Comparison of ENCODE assay signal across 1 cellular context in the genomic region with DNA sequence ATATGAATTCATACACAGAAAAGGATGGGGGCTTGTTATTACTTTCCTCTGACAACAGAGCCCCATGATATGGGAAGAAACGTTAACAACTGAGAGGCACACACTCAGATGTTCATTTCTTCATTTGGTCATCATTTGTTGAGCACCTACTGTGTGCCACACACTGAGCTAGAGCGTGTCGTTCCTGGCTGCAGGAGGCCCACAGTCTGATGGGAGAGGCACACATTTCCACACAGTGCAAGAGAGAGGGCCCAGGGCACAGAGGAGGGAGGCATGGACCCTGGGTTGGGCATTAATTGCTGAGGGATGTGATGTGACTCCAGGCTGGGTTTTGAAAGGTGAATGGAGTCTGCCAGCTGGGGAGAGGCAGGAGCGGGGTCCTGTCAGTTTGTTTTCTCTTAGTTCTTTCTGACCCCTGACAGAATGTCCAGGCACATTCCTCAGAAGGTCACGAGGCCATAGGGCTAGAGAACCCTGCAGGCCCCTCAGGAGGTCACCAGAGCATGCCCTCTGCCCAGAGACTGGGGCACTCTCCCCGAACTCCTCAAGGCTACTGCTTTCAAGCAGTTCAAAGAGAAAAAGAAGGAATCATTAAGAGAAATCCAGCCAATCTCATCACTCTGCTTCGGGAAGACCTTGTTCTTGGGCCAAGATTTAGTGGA.
TF ChIP-seq lines count a peak whose summit lies in the region.

No MANE protein-coding gene starts in this region.

TF ChIP-seq in GM23338, 12 proteins besides CTCF, POLR2A, EP300 and RAD21 (continued from another document):
- TF ChIP-seq REST (IDR thresholded peaks at IDR 0.05; ENCODE audit: unreplicated experiment): no peak
- TF ChIP-seq ZNF331 (CRISPR knock-in tag; IDR thresholded peaks at IDR 0.05; ENCODE audit: low read depth): no peak
- no peak for TF ChIP-seq STAT1 (IDR thresholded peaks at IDR 0.05; ENCODE audit: unreplicated experiment)
- no peak for TF ChIP-seq NANOG (IDR thresholded peaks at IDR 0.05; ENCODE audit: borderline replicate concordance)
- TF ChIP-seq ETS1 (IDR thresholded peaks at IDR 0.05): no peak
- no peak for TF ChIP-seq CREB1 (CRISPR knock-in tag; IDR thresholded peaks at IDR 0.05; ENCODE audit: low read depth)
- no peak for TF ChIP-seq EZH2phosphoT487 (IDR thresholded peaks at IDR 0.05; ENCODE audit: unreplicated experiment)
- no peak for TF ChIP-seq EZH2 (IDR thresholded peaks at IDR 0.05; ENCODE audit: low read depth, unreplicated experiment)
- no peak for TF ChIP-seq JUNB (IDR thresholded peaks at IDR 0.05; ENCODE audit: unreplicated experiment)
- no peak for TF ChIP-seq ZNF462 (CRISPR knock-in tag; IDR thresholded peaks at IDR 0.05)
- no peak for TF ChIP-seq ZNF114 (CRISPR knock-in tag; IDR thresholded peaks at IDR 0.05)
